In genomic region chr1:19366599-19367315, GRCh38 we compare ENCODE assay signal across 16 cellular contexts. TPM values are rescaled to one million over a fixed set of nuclear protein-coding genes. Genes with fewer than 3 reads are reported as not detected.
A peak's percentile ranks its signal among the peaks of the same experiment; 100 is the strongest.
DNase-seq lines count a peak whose midpoint lies in the region; TF ChIP-seq lines count a peak whose summit lies in the region.
"Had no signal": no experiment of that assay in that cellular context is flagged by ENCODE, and none has a peak within 500 bp of the region (broad histone marks: within the 10 kb centered on the region; RNA-seq: fewer than 3 reads in every experiment).

No MANE protein-coding gene starts in this region.

- no peak for TF ChIP-seq POLR2A in testis (IDR thresholded peaks at IDR 0.05)

- peaks cover 6% of the 10 kb centered on the region for H3K4me1 Mint-ChIP-seq in activated naive CD4-positive, alpha-beta T cell treated with anti-CD3 and anti-CD28 coated beads, Interleukin-2, amount 10 ng/mL, durations not matched to agents 7 days and 5 days
- no peaks in the 10 kb centered on the region for H3K4me1 Mint-ChIP-seq in activated T-helper 2 cell treated with anti-CD3 and anti-CD28 coated beads, Interferon-gamma antibody, Interleukin-2, Interleukin-4, amounts not matched to agents 10 μg/mL and 5 μg/mL and 100 μg/mL, durations not matched to agents 14 hours and 24 hours and 36 hours (ENCODE audit: low read depth)

- H3K27me3 ChIP-seq in testis (no peaks in the 10 kb centered on the region), WERI-Rb-1 (ENCODE audit: insufficient read depth, low read depth, severe bottlenecking) (no peaks in the 10 kb centered on the region)
- H3K27me3 ChIP-seq: hepatocyte, left lung, neural progenitor cell had no signal

- no peaks in the 10 kb centered on the region for H3K9me3 ChIP-seq in testis
- no peaks in the 10 kb centered on the region for H3K9me3 ChIP-seq in WERI-Rb-1 (ENCODE audit: severe bottlenecking)
- H3K9me3 ChIP-seq: left lung, thoracic aorta had no signal

- H3K4me3 ChIP-seq in testis: no peak overlapping the region
- no peak overlapping the region for H3K4me3 ChIP-seq in WERI-Rb-1 (ENCODE audit: low read depth, low read length)
- H3K4me3 ChIP-seq: hepatocyte, left lung, neural progenitor cell, thoracic aorta had no signal

- CTCF ChIA-PET in activated naive CD4-positive, alpha-beta T cell treated with anti-CD3 and anti-CD28 coated beads, Interleukin-2, amount 10 ng/mL, durations not matched to agents 7 days and 5 days (lab: Charles Lee): interaction anchor here (1.3 to 1.4 kb wide), 2 partner anchors 24 to 215 kb away, joined by 3 to 5 read pairs; no protein-coding TSS in a partner anchor

- no peak for DNase-seq in activated naive CD4-positive, alpha-beta T cell treated with anti-CD3 and anti-CD28 coated beads, Interleukin-2, amount 10 ng/mL, durations not matched to agents 7 days and 5 days
- DNase-seq in activated naive CD4-positive, alpha-beta T cell treated with anti-CD3 and anti-CD28 coated beads, Interleukin-2, amount 50 U/mL, for 16 hours: no peak
- DNase-seq in activated T-helper 2 cell treated with anti-CD3 and anti-CD28 coated beads, Interferon-gamma antibody, Interleukin-2, Interleukin-4, amounts not matched to agents 10 μg/mL and 5 μg/mL and 100 μg/mL, durations not matched to agents 14 hours and 24 hours and 36 hours (ENCODE audit: low spot score): no peak
- DNase-seq in inferior parietal cortex (ENCODE audit: extremely low spot score) (peak; percentile 38), testis (peak; percentile 89), HuH-7.5 (ENCODE audit: low spot score) (no peak), NCI-H146 (lab: John Stamatoyannopoulos, UW) (no peak), WERI-Rb-1 (no peak)
- DNase-seq: ACHN, DMS 273 treated with DMSO at 0.1 percent for 48 hours, left lung, NCI-H2171, small intestine had no signal

- H3K36me3 ChIP-seq in testis (ENCODE audit: low read depth, missing control alignments): no peaks in the 10 kb centered on the region
- no peaks in the 10 kb centered on the region; the same call in 1 of the 2 replicates for H3K36me3 ChIP-seq in WERI-Rb-1
- H3K36me3 ChIP-seq: neural progenitor cell had no signal

- WGBS in testis, 2 donors: 65 to 76% methylated on average over 9 to 11 of the region's 11 CpGs

- H3K9me3 Mint-ChIP-seq in activated naive CD4-positive, alpha-beta T cell treated with anti-CD3 and anti-CD28 coated beads, Interleukin-2, amount 10 ng/mL, durations not matched to agents 7 days and 5 days: no peaks in the 10 kb centered on the region
- no peaks in the 10 kb centered on the region for H3K9me3 Mint-ChIP-seq in activated T-helper 2 cell treated with anti-CD3 and anti-CD28 coated beads, Interferon-gamma antibody, Interleukin-2, Interleukin-4, amounts not matched to agents 10 μg/mL and 5 μg/mL and 100 μg/mL, durations not matched to agents 14 hours and 24 hours and 36 hours
- H3K9me3 Mint-ChIP-seq: neural progenitor cell had no signal

- no peaks in the 10 kb centered on the region for H3K27me3 Mint-ChIP-seq in activated naive CD4-positive, alpha-beta T cell treated with anti-CD3 and anti-CD28 coated beads, Interleukin-2, amount 10 ng/mL, durations not matched to agents 7 days and 5 days
- H3K27me3 Mint-ChIP-seq in activated T-helper 2 cell treated with anti-CD3 and anti-CD28 coated beads, Interferon-gamma antibody, Interleukin-2, Interleukin-4, amounts not matched to agents 10 μg/mL and 5 μg/mL and 100 μg/mL, durations not matched to agents 14 hours and 24 hours and 36 hours (ENCODE audit: low read depth): no peaks in the 10 kb centered on the region

- intact Hi-C loops in activated T-helper 2 cell treated with anti-CD3 and anti-CD28 coated beads, Interferon-gamma antibody, Interleukin-2, Interleukin-4, amounts not matched to agents 10 μg/mL and 5 μg/mL and 100 μg/mL, durations not matched to agents 14 hours and 24 hours and 36 hours (cut with micrococcal nuclease): no loop called here
- intact Hi-C loops in testis (cut with DNase I; ENCODE audit: low total_unique reads): no loop called here

- peaks cover 16% of the 10 kb centered on the region for H3K36me3 Mint-ChIP-seq in activated naive CD4-positive, alpha-beta T cell treated with anti-CD3 and anti-CD28 coated beads, Interleukin-2, amount 10 ng/mL, durations not matched to agents 7 days and 5 days
- peaks cover 15% of the 10 kb centered on the region for H3K36me3 Mint-ChIP-seq in activated T-helper 2 cell treated with anti-CD3 and anti-CD28 coated beads, Interferon-gamma antibody, Interleukin-2, Interleukin-4, amounts not matched to agents 10 μg/mL and 5 μg/mL and 100 μg/mL, durations not matched to agents 14 hours and 24 hours and 36 hours (ENCODE audit: low read depth)

- peaks cover 62% of the 10 kb centered on the region for H3K4me1 ChIP-seq in testis

- no peak overlapping the region for H3K4me3 Mint-ChIP-seq in activated naive CD4-positive, alpha-beta T cell treated with anti-CD3 and anti-CD28 coated beads, Interleukin-2, amount 10 ng/mL, durations not matched to agents 7 days and 5 days
- H3K4me3 Mint-ChIP-seq in activated T-helper 2 cell treated with anti-CD3 and anti-CD28 coated beads, Interferon-gamma antibody, Interleukin-2, Interleukin-4, amounts not matched to agents 10 μg/mL and 5 μg/mL and 100 μg/mL, durations not matched to agents 14 hours and 24 hours and 36 hours (ENCODE audit: low read depth): no peak overlapping the region
- H3K4me3 Mint-ChIP-seq: neural progenitor cell had no signal

- H3K27ac ChIP-seq in testis (peak overlapping the region; percentile 31 to 53), WERI-Rb-1 (no peak overlapping the region)
- H3K27ac ChIP-seq: hepatocyte, neural progenitor cell, thoracic aorta had no signal

- H3K27ac Mint-ChIP-seq in activated naive CD4-positive, alpha-beta T cell treated with anti-CD3 and anti-CD28 coated beads, Interleukin-2, amount 10 ng/mL, durations not matched to agents 7 days and 5 days: peak overlapping the region; percentile 73
- H3K27ac Mint-ChIP-seq in activated T-helper 2 cell treated with anti-CD3 and anti-CD28 coated beads, Interferon-gamma antibody, Interleukin-2, Interleukin-4, amounts not matched to agents 10 μg/mL and 5 μg/mL and 100 μg/mL, durations not matched to agents 14 hours and 24 hours and 36 hours: peak overlapping the region; percentile 2
- H3K27ac Mint-ChIP-seq: neural progenitor cell had no signal

- TF ChIP-seq CTCF in testis (IDR thresholded peaks at IDR 0.05) (no peak), WERI-Rb-1 (IDR thresholded peaks at IDR 0.05; ENCODE audit: low read depth, low read length) (no peak)

RNA-seq across cellular contexts. Expression of gene SLC66A1, which starts 54.6 kb away (rescaled TPM):
- 10.6 and 12.1 TPM in 2 replicates for total RNA-seq in activated T-helper 2 cell treated with anti-CD3 and anti-CD28 coated beads, Interferon-gamma antibody, Interleukin-2, Interleukin-4, amounts not matched to agents 10 μg/mL and 5 μg/mL and 100 μg/mL, durations not matched to agents 14 hours and 24 hours and 36 hours
- 10 to 100 TPM; 61.1 to 66.0 TPM for total RNA-seq in testis
- polyA plus RNA-seq in testis (ENCODE audit: insufficient read depth, low read depth, low replicate concordance): 27.9 TPM

RNA-seq across cellular contexts. Expression of gene AKR7A2, which starts 54.8 kb away (rescaled TPM):
- 34.3 and 38.8 TPM in 2 replicates for total RNA-seq in activated T-helper 2 cell treated with anti-CD3 and anti-CD28 coated beads, Interferon-gamma antibody, Interleukin-2, Interleukin-4, amounts not matched to agents 10 μg/mL and 5 μg/mL and 100 μg/mL, durations not matched to agents 14 hours and 24 hours and 36 hours
- total RNA-seq in testis: 100 to 1,000 TPM in 1 of 2 donors, 10 to 100 TPM in 1; 83.3 to 141 TPM
- 73.0 TPM for polyA plus RNA-seq in testis (ENCODE audit: insufficient read depth, low read depth, low replicate concordance)

Comparison
In these comparisons a context has a peak if more than half of its experiments do, and no peak if none do; other contexts are left out.
1. DNase-seq: peak in inferior parietal cortex (single experiment) and testis (single experiment); none in activated naive CD4-positive, alpha-beta T cell treated with anti-CD3 and anti-CD28 coated beads, Interleukin-2, amount 10 ng/mL, durations not matched to agents 7 days and 5 days (single experiment), activated naive CD4-positive, alpha-beta T cell treated with anti-CD3 and anti-CD28 coated beads, Interleukin-2, amount 50 U/mL, for 16 hours (single experiment), activated T-helper 2 cell treated with anti-CD3 and anti-CD28 coated beads, Interferon-gamma antibody, Interleukin-2, Interleukin-4, amounts not matched to agents 10 μg/mL and 5 μg/mL and 100 μg/mL, durations not matched to agents 14 hours and 24 hours and 36 hours (single experiment), HuH-7.5 (single experiment), NCI-H146 (single experiment) and WERI-Rb-1 (single experiment).